Comparison of ENCODE assay signal across 29 cellular contexts in genomic region chr5:6502421-6502820, GRCh38. TPM values are rescaled to one million over a fixed set of nuclear protein-coding genes. Genes with fewer than 3 reads are reported as not detected.
"Had no signal": no experiment of that assay in that cellular context is flagged by ENCODE, and none has a peak within 500 bp of the region (broad histone marks: within the 10 kb centered on the region; RNA-seq: fewer than 3 reads in every experiment).

No MANE protein-coding gene starts in this region.

- H3K4me1 Mint-ChIP-seq: mesothelial cell of epicardium, naive B cell had no signal

- ATAC-seq: esophagus mucosa, gastrocnemius medialis, heart right ventricle, left colon, left lobe of liver, lower lobe of right lung, mucosa of descending colon had no signal

- H3K4me3 ChIP-seq: dorsolateral prefrontal cortex, esophagus squamous epithelium, gastrocnemius medialis, heart right ventricle, left ventricle myocardium inferior, lower lobe of right lung, mucosa of descending colon had no signal

- H3K36me3 ChIP-seq: esophagus squamous epithelium, gastrocnemius medialis, heart right ventricle, left ventricle myocardium inferior, lower lobe of right lung had no signal

- H3K36me3 Mint-ChIP-seq: mesothelial cell of epicardium had no signal

- H3K4me1 ChIP-seq: esophagus squamous epithelium, gastrocnemius medialis, lower lobe of right lung had no signal

- DNase-seq: cortex of kidney; dermis blood vessel endothelial cell; dorsolateral prefrontal cortex; effector CD4-positive, alpha-beta T cell; effector memory CD4-positive, alpha-beta T cell; erythroblast; esophagus squamous epithelium; foreskin fibroblast; foreskin melanocyte; gastrocnemius medialis; glutamatergic neuron; heart right ventricle; hippocampal formation; kidney; kidney glomerular epithelial cell; left colon; left ventricle myocardium inferior; lower lobe of right lung; mesenchymal stem cell; mucosa of descending colon; naive B cell had no signal

- H3K4me3 Mint-ChIP-seq: mesothelial cell of epicardium had no signal

- H3K27ac Mint-ChIP-seq: mesothelial cell of epicardium, naive B cell had no signal

- H3K9me3 ChIP-seq: esophagus squamous epithelium, gastrocnemius medialis, left ventricle myocardium inferior, lower lobe of right lung, mucosa of descending colon had no signal

- FAIRE-seq: colon, endometrium, islet of Langerhans, kidney had no signal

- H3K27me3 ChIP-seq: esophagus squamous epithelium, gastrocnemius medialis, heart right ventricle had no signal

- H3K27ac ChIP-seq: dorsolateral prefrontal cortex, epithelial cell of prostate, esophagus squamous epithelium, gastrocnemius medialis, heart right ventricle, left ventricle myocardium inferior, lower lobe of right lung had no signal

RNA-seq across cellular contexts. Expression of gene UBE2QL1, which starts 53.8 kb away (rescaled TPM):
- total RNA-seq: esophagus mucosa, glomerular endothelial cell, lower lobe of right lung had no signal
